8 cellular contexts compared by ENCODE assay signal in genomic region chr2:74577448-74577847, GRCh38. TPM values are rescaled to one million over a fixed set of nuclear protein-coding genes. Genes with fewer than 3 reads are reported as not detected.
DNase-seq lines count a peak whose midpoint lies in the region; ATAC-seq and TF ChIP-seq lines count a peak whose summit lies in the region.

No MANE protein-coding gene starts in this region.

- H3K4me1 ChIP-seq in foreskin keratinocyte (peaks cover 11% of the 10 kb centered on the region), H9 (ENCODE audit: insufficient read depth, low read length) (no peaks in the 10 kb centered on the region)

- ATAC-seq in GM21381 (IDR thresholded peaks at IDR 0.05; ENCODE audit: unreplicated experiment), result peak; percentile 31
- ATAC-seq in left lobe of liver, result peak; percentile 55
- no peak for ATAC-seq in foreskin keratinocyte

- peaks cover 2 to 3% of the 10 kb centered on the region in 2 experiments; a peak in 1 of 4 replicates for H3K4me1 Mint-ChIP-seq in H9

- H3K56ac ChIP-seq in H9 (ENCODE audit: insufficient read length, low read depth, low read length), result no peak overlapping the region

- H3K4me3 Mint-ChIP-seq in H9, result no peak overlapping the region

- H3K27ac ChIP-seq in foreskin keratinocyte, result no peak overlapping the region
- no peak overlapping the region for H3K27ac ChIP-seq in H9 (ENCODE audit: insufficient read length, low read depth, low read length)

- no peaks in the 10 kb centered on the region for H4K20me1 ChIP-seq in H9 (ENCODE audit: control insufficient read depth, insufficient read depth, insufficient read length)

- no peak overlapping the region for H2BK12ac ChIP-seq in H9 (ENCODE audit: insufficient read length, low read depth, low read length)

- H3K27me3 ChIP-seq in foreskin keratinocyte (no peaks in the 10 kb centered on the region), H9 (ENCODE audit: insufficient read depth, low read length) (no peaks in the 10 kb centered on the region)

- H3K18ac ChIP-seq in H9 (ENCODE audit: insufficient read length, low read depth, low read length), result no peak overlapping the region

- no peak overlapping the region for H2BK5ac ChIP-seq in H9 (ENCODE audit: insufficient read length, low read length)

- no peak overlapping the region for H3K27ac Mint-ChIP-seq in H9

- H4K91ac ChIP-seq in H9 (ENCODE audit: insufficient read length, low read depth, low read length), result no peak overlapping the region

- H4K8ac ChIP-seq in H9 (replicated peaks; ENCODE audit: insufficient read length, low read depth, low read length), result no peak overlapping the region

- H3K36me3 Mint-ChIP-seq in H9 (ENCODE audit: insufficient read depth in 1 of 3, low read depth in 3 of 3), result no peaks in the 10 kb centered on the region

- H2BK15ac ChIP-seq in H9 (ENCODE audit: low read depth, low read length), result no peak overlapping the region

- H3K27me3 Mint-ChIP-seq in H9 (ENCODE audit: low read depth), result peaks cover 3% of the 10 kb centered on the region; the same call in 1 of the 2 replicates

- H3K9ac ChIP-seq in H9 (ENCODE audit: extremely low read depth, insufficient read length, low read length), result no peak overlapping the region

- no peak overlapping the region for H3T11ph ChIP-seq in H9 (ENCODE audit: low read length)

- no peaks in the 10 kb centered on the region for H3K79me2 ChIP-seq in H9 (ENCODE audit: insufficient read depth, low read length)

- H3K4ac ChIP-seq in H9 (ENCODE audit: low read depth, low read length), result no peak overlapping the region

- no peak overlapping the region for H3K14ac ChIP-seq in H9 (ENCODE audit: insufficient read depth, low read length)

- no peaks in the 10 kb centered on the region for H3K9me3 Mint-ChIP-seq in H9

- H2BK120ac ChIP-seq in H9 (ENCODE audit: low read depth, low read length, poor library complexity, severe bottlenecking), result no peak overlapping the region

- no peak overlapping the region for H2AK5ac ChIP-seq in H9 (ENCODE audit: insufficient read length, low read length)

- no peak overlapping the region for H2BK20ac ChIP-seq in H9 (ENCODE audit: low read depth, low read length, poor library complexity, severe bottlenecking)

- no peak for TF ChIP-seq CTCF in foreskin keratinocyte (conservative IDR thresholded peaks at IDR 0.05)
- TF ChIP-seq CTCF in H9 (conservative IDR thresholded peaks at IDR 0.05), result no peak

- no CpG with 5 or more reads among the region's 2 CpGs for WGBS in H9 (ENCODE audit: extremely low coverage, insufficient read length, low lambda C conversion rate)

- no peak overlapping the region for H3K4me2 ChIP-seq in H9 (ENCODE audit: insufficient read depth, insufficient read length, low read length)

- DNase-seq in DMS 273 treated with DMSO at 0.1 percent for 48 hours (lab: John Stamatoyannopoulos, UW), result peak; percentile 60
- DNase-seq in RKO (ENCODE audit: low spot score), result peak; percentile 66
- no peak for DNase-seq in left lobe of liver (ENCODE audit: low spot score)
- no peak for DNase-seq in SHP77 treated with DMSO at 0.1 percent for 48 hours (lab: John Stamatoyannopoulos, UW)
- DNase-seq in foreskin keratinocyte, result no peak
- DNase-seq in HuH-7.5 (ENCODE audit: low spot score), result no peak
- DNase-seq in H9, result no peak

- no peak overlapping the region for H2AFZ ChIP-seq in H9 (ENCODE audit: low read length)

- no peak overlapping the region for H4K5ac ChIP-seq in H9 (ENCODE audit: insufficient read length, low read depth, low read length)

- H3K9me3 ChIP-seq in H9 (ENCODE audit: control insufficient read depth, low read depth, low read length), result no peaks in the 10 kb centered on the region

- no peaks in the 10 kb centered on the region for H3K79me1 ChIP-seq in H9 (ENCODE audit: insufficient read depth, low read depth, low read length, poor library complexity, severe bottlenecking)

- no peak overlapping the region for H3K23ac ChIP-seq in H9 (ENCODE audit: insufficient read length, low read depth, low read length)

- no peaks in the 10 kb centered on the region for H3K23me2 ChIP-seq in H9 (ENCODE audit: insufficient read length, low read depth, low read length, poor library complexity, severe bottlenecking)

RNA-seq across cellular contexts. Expression of gene DOK1, which starts 22.9 kb away (rescaled TPM):
- total RNA-seq in left lobe of liver (2.8 TPM), foreskin keratinocyte (4.3 and 4.5 TPM in 2 replicates), H9 (2021) (15.2 and 16.0 TPM in 2 replicates)
- 5.4 and 6.1 TPM in 2 replicates for polyA plus RNA-seq in foreskin keratinocyte

RNA-seq across cellular contexts. Expression of gene LOXL3, which starts 23.7 kb away (rescaled TPM):
- total RNA-seq in left lobe of liver, result 0.86 TPM
- 1.4 and 1.9 TPM in 2 replicates for total RNA-seq in foreskin keratinocyte
- 1.2 and 1.8 TPM in 2 replicates for polyA plus RNA-seq in foreskin keratinocyte
- 29.0 and 29.8 TPM in 2 replicates for total RNA-seq in H9 (2021)

RNA-seq across cellular contexts. Expression of gene HTRA2, which starts 47.7 kb away (rescaled TPM):
- total RNA-seq in left lobe of liver (11.7 TPM), foreskin keratinocyte (35.6 and 37.1 TPM in 2 replicates), H9 (2021) (24.1 and 24.9 TPM in 2 replicates)
- 39.8 and 40.3 TPM in 2 replicates for polyA plus RNA-seq in foreskin keratinocyte

RNA-seq across cellular contexts. Expression of gene AUP1, which starts 47.9 kb away (rescaled TPM):
- total RNA-seq in left lobe of liver, result 74.1 TPM
- 138 and 144 TPM in 2 replicates for total RNA-seq in foreskin keratinocyte
- polyA plus RNA-seq in foreskin keratinocyte, result 177 and 180 TPM in 2 replicates
- total RNA-seq in H9 (2021), result 91.5 and 93.6 TPM in 2 replicates

RNA-seq across cellular contexts. Expression of gene DQX1, which starts 51.4 kb away (rescaled TPM):
- total RNA-seq in left lobe of liver (0.23 TPM), foreskin keratinocyte (2.5 and 4.2 TPM in 2 replicates), H9 (2021) (0.98 and 1.6 TPM in 2 replicates)
- polyA plus RNA-seq in foreskin keratinocyte, result 2.2 and 3.1 TPM in 2 replicates

Comparison
In these comparisons a context has a peak if more than half of its experiments do, and no peak if none do; other contexts are left out.
1. DNase-seq: peak in DMS 273 treated with DMSO at 0.1 percent for 48 hours (single experiment) and RKO (single experiment); none in left lobe of liver (single experiment), SHP77 treated with DMSO at 0.1 percent for 48 hours (single experiment), foreskin keratinocyte (0 of 2), HuH-7.5 (single experiment) and H9 (single experiment).
2. RNA of gene LOXL3, which starts 23.7 kb away (total RNA-seq): 29.0 to 29.8 TPM in H9; 1.4 to 1.9 TPM in foreskin keratinocyte and 0.86 TPM in left lobe of liver (single experiment); every median in the first group is over 10 times any median in the second.